3 cellular contexts compared by ENCODE assay signal in genomic region chr16:55737966-55738365, GRCh38.
"Had no signal": no experiment of that assay in that cellular context is flagged by ENCODE, and none has a peak within 500 bp of the region (broad histone marks: within the 10 kb centered on the region; RNA-seq: fewer than 3 reads in every experiment).

No MANE protein-coding gene starts in this region.

- ATAC-seq: GM12878 had no signal

- DNase-seq: GDM1, GF-D8 had no signal

- H3K4me3 ChIP-seq: GM12878 had no signal
